In genomic region chr10:103564799-103565365, GRCh38 we compare ENCODE assay signal across 8 cellular contexts.
DNase-seq lines count a peak whose midpoint lies in the region; ATAC-seq, FAIRE-seq and TF ChIP-seq lines count a peak whose summit lies in the region.

No MANE protein-coding gene starts in this region.

- TF ChIP-seq CTCF in CD8-positive, alpha-beta T cell (IDR thresholded peaks at IDR 0.05), result peak; percentile 50
- peak; percentile 74 to 85 (median 79) for TF ChIP-seq CTCF in keratinocyte (optimal IDR thresholded peaks at IDR 0.05 in 1 of 3, IDR thresholded peaks at IDR 0.05 in 1 of 3, conservative IDR thresholded peaks at IDR 0.05 in 1 of 3; ENCODE audit: extremely low read depth in 1 of 3, insufficient read depth in 2 of 3, low read length in 3 of 3)

- POLR2A ChIA-PET in CD8-positive, alpha-beta T cell (lab: Charles Lee), result no interaction called here

- no peaks in the 10 kb centered on the region for H3K9me3 Mint-ChIP-seq in CD8-positive, alpha-beta T cell
- H3K9me3 Mint-ChIP-seq in activated T-cell treated with anti-CD3 and anti-CD28 coated beads, Interleukin-2, amount 50 U/mL, for 24 hours, result no peaks in the 10 kb centered on the region

- FAIRE-seq in HTR-8/SVneo (lab: Jason Lieb, UNC) (no peak), keratinocyte (lab: Jason Lieb, UNC) (no peak), frontal cortex (lab: Jason Lieb, UNC) (no peak)

- H3K79me2 ChIP-seq in keratinocyte (ENCODE audit: control insufficient read depth, insufficient read depth, low read length), result no peaks in the 10 kb centered on the region

- dilution Hi-C loops in keratinocyte (cut with MboI; ENCODE audit: extremely low pct_ligation_motif_present, low sequenced_read_pairs), result no loop called here

- H3K36me3 ChIP-seq in CD8-positive, alpha-beta T cell (ENCODE audit: insufficient read depth, low read length), result no peaks in the 10 kb centered on the region
- H3K36me3 ChIP-seq in keratinocyte (ENCODE audit: control insufficient read depth in 2 of 2, extremely low read depth in 1 of 2, insufficient read depth in 2 of 2, low read length in 2 of 2), result no peaks in the 10 kb centered on the region

- H3K9ac ChIP-seq in keratinocyte (ENCODE audit: control insufficient read depth, extremely low read depth, insufficient read depth, low read length), result no peak overlapping the region

- no peaks in the 10 kb centered on the region for H3K4me1 Mint-ChIP-seq in CD8-positive, alpha-beta T cell (ENCODE audit: low read depth)
- no peaks in the 10 kb centered on the region for H3K4me1 Mint-ChIP-seq in activated T-cell treated with anti-CD3 and anti-CD28 coated beads, Interleukin-2, amount 50 U/mL, for 24 hours (ENCODE audit: low read depth)

- H3K4me2 ChIP-seq in keratinocyte (ENCODE audit: control insufficient read depth, extremely low read depth, insufficient read depth, low read depth, low read length), result no peak overlapping the region

- H3K27me3 ChIP-seq in CD8-positive, alpha-beta T cell (ENCODE audit: insufficient read depth, low read length), result no peaks in the 10 kb centered on the region
- H3K27me3 ChIP-seq in keratinocyte (ENCODE audit: control insufficient read depth, extremely low read depth, insufficient read depth, low read length), result peaks cover 14% of the 10 kb centered on the region

- CTCF ChIA-PET in CD8-positive, alpha-beta T cell (lab: Charles Lee), result interaction anchor here (0.7 to 1.3 kb wide), 3 partner anchors 12 to 26 kb away, joined by 3 to 4 read pairs (median 3); no protein-coding TSS in a partner anchor

- no peaks in the 10 kb centered on the region for H3K36me3 Mint-ChIP-seq in CD8-positive, alpha-beta T cell
- no peaks in the 10 kb centered on the region for H3K36me3 Mint-ChIP-seq in activated T-cell treated with anti-CD3 and anti-CD28 coated beads, Interleukin-2, amount 50 U/mL, for 24 hours (ENCODE audit: low read depth)

- no peak overlapping the region for H3K27ac ChIP-seq in CD8-positive, alpha-beta T cell (ENCODE audit: low read depth, low read length)
- no peak overlapping the region for H3K27ac ChIP-seq in keratinocyte (ENCODE audit: control insufficient read depth, insufficient read depth, low read length)

- peaks cover 2% of the 10 kb centered on the region for H3K27me3 Mint-ChIP-seq in CD8-positive, alpha-beta T cell (ENCODE audit: low read depth)
- H3K27me3 Mint-ChIP-seq in activated T-cell treated with anti-CD3 and anti-CD28 coated beads, Interleukin-2, amount 50 U/mL, for 24 hours, result peaks cover 7% of the 10 kb centered on the region

- no peak for ATAC-seq in CD8-positive, alpha-beta T cell
- no peak for ATAC-seq in GM19455 (IDR thresholded peaks at IDR 0.05; ENCODE audit: unreplicated experiment)

- DNase-seq in CD8-positive, alpha-beta T cell, result peak in 2 of 7 experiments; percentile 22 to 29
- DNase-seq in HTR-8/SVneo (ENCODE audit: insufficient read length, low spot score) (peak; percentile 36), keratinocyte (ENCODE audit: low read depth, low spot score) (no peak), hippocampal formation (lab: John Stamatoyannopoulos, UW) (no peak), frontal cortex (ENCODE audit: low spot score in 2 of 2) (no peak), NOMO-1 treated with DMSO at 0.1 percent for 48 hours (lab: John Stamatoyannopoulos, UW; ENCODE audit: unreplicated experiment) (no peak)
- DNase-seq in activated T-cell treated with anti-CD3 and anti-CD28 coated beads, Interleukin-2, amount 50 U/mL, for 24 hours, result peak; percentile 59

- H3K27ac Mint-ChIP-seq in CD8-positive, alpha-beta T cell, result no peak overlapping the region
- no peak overlapping the region for H3K27ac Mint-ChIP-seq in activated T-cell treated with anti-CD3 and anti-CD28 coated beads, Interleukin-2, amount 50 U/mL, for 24 hours

- H4K20me1 ChIP-seq in keratinocyte (ENCODE audit: control insufficient read depth, extremely low read depth, insufficient read depth, low read length), result peaks cover 3% of the 10 kb centered on the region

- H3K4me3 ChIP-seq in CD8-positive, alpha-beta T cell (ENCODE audit: low read depth, low read length), result no peak overlapping the region
- no peak overlapping the region for H3K4me3 ChIP-seq in keratinocyte (ENCODE audit: control insufficient read depth in 2 of 3, extremely low read depth in 1 of 3, insufficient read depth in 2 of 3, low read depth in 1 of 3, low read length in 3 of 3)

- no peaks in the 10 kb centered on the region for H3K9me3 ChIP-seq in CD8-positive, alpha-beta T cell (ENCODE audit: low read length)
- H3K9me3 ChIP-seq in keratinocyte (ENCODE audit: control insufficient read depth, low read depth, low read length), result no peaks in the 10 kb centered on the region

- no peaks in the 10 kb centered on the region for H3K4me1 ChIP-seq in CD8-positive, alpha-beta T cell (ENCODE audit: insufficient read depth, low read length)
- H3K4me1 ChIP-seq in keratinocyte (ENCODE audit: control insufficient read depth, extremely low read depth, insufficient read depth, low read length), result peaks cover 11% of the 10 kb centered on the region

- H3K4me3 Mint-ChIP-seq in CD8-positive, alpha-beta T cell, result no peak overlapping the region
- H3K4me3 Mint-ChIP-seq in activated T-cell treated with anti-CD3 and anti-CD28 coated beads, Interleukin-2, amount 50 U/mL, for 24 hours, result no peak overlapping the region

- intact Hi-C loops in CD8-positive, alpha-beta T cell (cut with DNase I, micrococcal nuclease), result no loop called here

- H3K9me1 ChIP-seq in keratinocyte (ENCODE audit: control insufficient read depth, extremely low read depth, insufficient read depth, low read length), result no peaks in the 10 kb centered on the region

- no peak overlapping the region for H2AFZ ChIP-seq in keratinocyte (ENCODE audit: control insufficient read depth, low read length)

Comparison
In these comparisons a context has a peak if more than half of its experiments do, and no peak if none do; other contexts are left out.
1. DNase-seq: peak in HTR-8/SVneo (single experiment) and activated T-cell treated with anti-CD3 and anti-CD28 coated beads, Interleukin-2, amount 50 U/mL, for 24 hours (single experiment); none in keratinocyte (single experiment), hippocampal formation (0 of 2), frontal cortex (0 of 2) and NOMO-1 treated with DMSO at 0.1 percent for 48 hours (single experiment).